14 cellular contexts compared by ENCODE assay signal in the genomic region with DNA sequence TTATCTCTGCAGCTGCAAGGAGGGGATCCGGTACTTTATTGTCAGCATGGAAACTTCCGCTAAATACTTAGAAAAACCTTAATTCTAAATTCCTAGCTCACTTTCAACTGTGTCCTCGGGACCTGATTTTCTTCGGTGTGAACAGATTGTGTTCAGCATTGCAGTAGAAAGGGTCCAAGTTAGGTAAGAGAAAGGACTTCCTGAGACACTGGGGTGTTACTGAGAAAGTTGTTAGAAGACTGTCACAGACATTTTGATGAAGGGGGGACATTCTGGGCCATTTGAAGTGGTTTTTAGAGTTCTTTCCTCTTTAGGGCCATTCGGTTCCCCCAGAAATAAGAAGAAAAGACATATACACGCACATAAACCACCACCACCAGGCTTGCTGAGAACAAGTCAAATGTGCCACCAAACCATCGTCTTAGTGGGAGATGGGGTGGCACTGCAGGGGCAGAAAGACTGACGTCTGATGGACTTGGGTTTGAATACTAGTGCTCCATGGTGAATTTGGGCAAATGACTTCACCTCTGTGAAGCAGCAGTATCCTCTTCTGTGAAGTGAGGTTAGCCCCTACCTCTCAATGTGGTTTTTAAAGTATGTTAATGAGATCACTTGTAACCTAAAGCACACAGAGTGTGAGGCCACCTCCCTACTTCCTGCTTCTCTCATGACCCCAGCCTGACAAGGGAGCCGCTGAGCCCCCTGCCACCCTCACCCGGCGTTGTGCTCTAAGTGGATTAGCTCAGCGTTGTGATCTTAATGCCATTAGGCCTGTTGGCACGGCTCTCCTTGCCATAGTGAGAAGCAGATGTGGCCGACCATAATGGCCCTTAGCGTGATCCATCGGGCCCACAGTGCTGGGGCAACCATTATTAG. TPM values are rescaled to one million over a fixed set of nuclear protein-coding genes. Genes with fewer than 3 reads are reported as not detected.
DNase-seq lines count a peak whose midpoint lies in the region; ATAC-seq and TF ChIP-seq lines count a peak whose summit lies in the region.
"Had no signal": no experiment of that assay in that cellular context is flagged by ENCODE, and none has a peak within 500 bp of the region (broad histone marks: within the 10 kb centered on the region; RNA-seq: fewer than 3 reads in every experiment).

No MANE protein-coding gene starts in this region.

- TF ChIP-seq POLR2A in uterus (IDR thresholded peaks at IDR 0.05): no peak

- intact Hi-C loops in heart right ventricle (cut with DNase I): loop anchor here in 1 of 10 donors (5.0 kb wide), 1 partner anchor 99 kb away; no protein-coding TSS in a partner anchor
- intact Hi-C loops in Right ventricle myocardium superior (cut with DNase I): no loop called here
- intact Hi-C loops in uterus (cut with DNase I; ENCODE audit: low total_unique reads): no loop called here

- DNase-seq in heart right ventricle: no peak
- DNase-seq in Right ventricle myocardium superior: no peak
- peak; percentile 57 for DNase-seq in activated gamma-delta T cell (lab: John Stamatoyannopoulos, UW)
- peak; percentile 18 for DNase-seq in mesenteric fat pad (ENCODE audit: low spot score)
- no peak for DNase-seq in uterus
- no peak for DNase-seq in stimulated activated CD4-positive, alpha-beta T cell treated with anti-CD3 and anti-CD28 coated beads, Interleukin-4, amount 100 ng/mL, for 1 hour
- DNase-seq in DMS 273 treated with DMSO at 0.1 percent for 48 hours (lab: John Stamatoyannopoulos, UW): no peak
- DNase-seq: activated CD4-positive, alpha-beta T cell treated with anti-CD3 and anti-CD28 coated beads for 4 hours; GM23248; MV-4-11 had no signal

- H3K4me1 ChIP-seq in heart right ventricle: peaks cover 45 to 99% (median 96%) of the 10 kb centered on the region in 9 donors
- H3K4me1 ChIP-seq in uterus: peaks cover 19 to 29% of the 10 kb centered on the region in 2 donors
- H3K4me1 ChIP-seq: BLaER1 had no signal

- H3K27ac ChIP-seq in heart right ventricle (peak overlapping the region in 9 of 10 donors; percentile 28 to 90 (median 82)), uterus (peak overlapping the region; percentile 73 to 89)
- H3K27ac ChIP-seq: BLaER1, GM23248, neutrophil had no signal

- H3K36me3 ChIP-seq in heart right ventricle (peaks cover 0 to 28% (median 1%) of the 10 kb centered on the region in 9 donors), uterus (no peaks in the 10 kb centered on the region)
- H3K36me3 ChIP-seq: BLaER1, neutrophil had no signal

- no peaks in the 10 kb centered on the region for H3K9me3 ChIP-seq in heart right ventricle
- H3K9me3 ChIP-seq in uterus: no peaks in the 10 kb centered on the region
- H3K9me3 ChIP-seq: BLaER1, neutrophil had no signal

- no peak for TF ChIP-seq CTCF in heart right ventricle (IDR thresholded peaks at IDR 0.05)
- no peak for TF ChIP-seq CTCF in uterus (IDR thresholded peaks at IDR 0.05)

- H3K4me3 ChIP-seq in heart right ventricle (peak overlapping the region in 1 of 10 donors; percentile 6), uterus (peak overlapping the region in 1 of 2 donors; percentile 13)
- H3K4me3 ChIP-seq: BLaER1, GM23248 had no signal

- ATAC-seq in heart right ventricle: peak in 1 of 8 donors; percentile 5
- no peak for ATAC-seq in Right ventricle myocardium superior (ENCODE audit: poor library complexity)
- no peak for ATAC-seq in HG03469 (IDR thresholded peaks at IDR 0.05; ENCODE audit: unreplicated experiment)
- ATAC-seq: Panc1 had no signal

- H3K27me3 ChIP-seq in heart right ventricle: no peaks in the 10 kb centered on the region
- H3K27me3 ChIP-seq in uterus: no peaks in the 10 kb centered on the region
- H3K27me3 ChIP-seq: BLaER1, neutrophil had no signal

- 73 to 81% methylated on average over 16 of the region's 16 CpGs for WGBS in heart right ventricle, 2 donors

RNA-seq across cellular contexts. Expression of a gene that starts 14.2 kb away (rescaled TPM):
- total RNA-seq in heart right ventricle: 100 to 1,000 TPM in 1 of 10 donors, 10 to 100 TPM in 9; 18.3 to 108 (median 72.9) TPM
- 10 to 100 TPM; 21.1 to 39.6 TPM for polyA plus RNA-seq in heart right ventricle
- 64.8 TPM for total RNA-seq in Right ventricle myocardium superior
- 196 TPM for total RNA-seq in mesenteric fat pad
- total RNA-seq in uterus: 100 to 1,000 TPM in 3 of 4 donors, 10 to 100 TPM in 1; 25.5 to 302 (median 151) TPM
- total RNA-seq: GM23248 had no signal
- polyA plus RNA-seq: GM23248 had no signal

Comparison
In these comparisons a context has a peak if more than half of its experiments do, and no peak if none do; other contexts are left out.
1. DNase-seq: peak in activated gamma-delta T cell (single experiment) and mesenteric fat pad (single experiment); none in heart right ventricle (0 of 2), Right ventricle myocardium superior (single experiment), uterus (0 of 2), stimulated activated CD4-positive, alpha-beta T cell treated with anti-CD3 and anti-CD28 coated beads, Interleukin-4, amount 100 ng/mL, for 1 hour (single experiment) and DMS 273 treated with DMSO at 0.1 percent for 48 hours (single experiment).